Comparison of ENCODE assay signal across 8 cellular contexts in genomic region chr17:77320046-77320445, GRCh38.
DNase-seq lines count a peak whose midpoint lies in the region; ATAC-seq and TF ChIP-seq lines count a peak whose summit lies in the region.

No MANE protein-coding gene starts in this region.

- peak overlapping the region; percentile 72 for H3K4me3 ChIP-seq in GM08714 (ENCODE audit: low read length)
- H3K4me3 ChIP-seq in fibroblast of pulmonary artery (replicated peaks; ENCODE audit: low read depth, low read length): peak overlapping the region; percentile 65
- H3K4me3 ChIP-seq in skeletal muscle satellite cell (ENCODE audit: low read length): peak overlapping the region; percentile 86

- peaks cover 9% of the 10 kb centered on the region for H3K36me3 ChIP-seq in skeletal muscle satellite cell (ENCODE audit: insufficient read depth, low read length)

- peaks cover 73% of the 10 kb centered on the region for H3K4me1 ChIP-seq in skeletal muscle satellite cell (ENCODE audit: control insufficient read depth, insufficient read depth, low read length)

- ATAC-seq in HG03108 (IDR thresholded peaks at IDR 0.05; ENCODE audit: unreplicated experiment): no peak

- peak overlapping the region; percentile 95 for H3K4me2 ChIP-seq in skeletal muscle satellite cell (ENCODE audit: low read length)

- peak overlapping the region; percentile 96 for H3K9ac ChIP-seq in skeletal muscle satellite cell (ENCODE audit: low read depth, low read length)

- no peaks in the 10 kb centered on the region for H3K9me3 ChIP-seq in skeletal muscle satellite cell (replicated peaks; ENCODE audit: low read length)

- H3K27me3 ChIP-seq in skeletal muscle satellite cell (ENCODE audit: control insufficient read depth, insufficient read depth, low read length): no peaks in the 10 kb centered on the region

- TF ChIP-seq CTCF in fibroblast of pulmonary artery (IDR thresholded peaks at IDR 0.05; ENCODE audit: low read length, missing control alignments): no peak

- DNase-seq in RPMI7951 (ENCODE audit: low read depth) (peak; percentile 66), fibroblast of pulmonary artery (ENCODE audit: low read depth) (peak; percentile 89), medulla oblongata (ENCODE audit: extremely low spot score) (no peak), NCI-H1417 treated with DMSO at 0.1 percent for 48 hours (lab: John Stamatoyannopoulos, UW) (no peak)
- DNase-seq in stimulated activated CD4-positive, alpha-beta T cell treated with anti-CD3 and anti-CD28 coated beads, Interleukin-1b, Interleukin-23, amount 100 ng/mL, for 48 hours: no peak

Comparison
In these comparisons a context has a peak if more than half of its experiments do, and no peak if none do; other contexts are left out.
1. DNase-seq: peak in RPMI7951 (single experiment) and fibroblast of pulmonary artery (single experiment); none in medulla oblongata (single experiment), NCI-H1417 treated with DMSO at 0.1 percent for 48 hours (single experiment) and stimulated activated CD4-positive, alpha-beta T cell treated with anti-CD3 and anti-CD28 coated beads, Interleukin-1b, Interleukin-23, amount 100 ng/mL, for 48 hours (single experiment).
2. Peak in every context shown above with its lines, with median percentiles within 50 percentile points of each other: H3K4me3 ChIP-seq.